ENCODE assay signal across 8 cellular contexts in the genomic region with DNA sequence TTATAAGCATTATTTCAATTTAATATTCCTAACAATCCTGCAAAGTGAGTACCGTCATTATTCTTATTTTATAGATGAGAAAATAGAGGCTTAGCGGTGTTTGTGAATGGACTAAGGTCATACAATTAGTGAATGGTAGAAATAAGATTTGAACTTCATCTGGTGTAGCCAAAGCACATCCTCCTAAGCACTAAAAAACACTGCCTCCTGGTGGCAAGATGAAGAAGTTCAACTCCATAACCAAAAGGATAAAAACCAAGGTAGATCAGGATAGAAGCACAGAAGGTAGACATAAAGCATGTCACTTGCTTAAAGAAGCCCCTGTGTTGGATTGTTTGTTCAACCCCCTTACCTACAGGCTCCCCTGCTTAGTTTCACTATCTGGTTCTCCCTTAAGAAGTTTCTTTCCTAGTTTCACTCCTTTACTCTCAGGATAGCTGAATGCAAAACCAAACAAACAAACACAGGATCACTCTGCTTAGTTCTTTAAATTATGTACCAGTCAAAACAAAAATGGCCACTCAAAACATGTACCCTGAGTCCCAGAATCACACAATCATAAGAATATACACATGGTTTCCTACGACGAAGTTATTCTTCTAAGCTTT. TPM values are rescaled to one million over a fixed set of nuclear protein-coding genes. Genes with fewer than 3 reads are reported as not detected.
DNase-seq lines count a peak whose midpoint lies in the region; ATAC-seq, FAIRE-seq and TF ChIP-seq lines count a peak whose summit lies in the region.

No MANE protein-coding gene starts in this region.

- H3K9me3 ChIP-seq in SU-DHL-6 (ENCODE audit: insufficient read depth, low read length) = no peaks in the 10 kb centered on the region

- no peaks in the 10 kb centered on the region for H3K27me3 ChIP-seq in SU-DHL-6 (ENCODE audit: low read length)

- H3K9me2 ChIP-seq in SU-DHL-6 (replicated peaks; ENCODE audit: insufficient read depth, low read length) = no peaks in the 10 kb centered on the region

- no peak for FAIRE-seq in D721Med (lab: Jason Lieb, UNC)

- H3K9ac ChIP-seq in SU-DHL-6 (ENCODE audit: low read length) = no peak overlapping the region

- H3K36me3 ChIP-seq in SU-DHL-6 (ENCODE audit: low read length) = no peaks in the 10 kb centered on the region

- H3K4me2 ChIP-seq in SU-DHL-6 (ENCODE audit: low read depth, low read length, poor library complexity, severe bottlenecking) = no peak overlapping the region

- no peaks in the 10 kb centered on the region for H4K20me1 ChIP-seq in SU-DHL-6 (ENCODE audit: low read depth, low read length)

- H3F3A ChIP-seq in SU-DHL-6 (ENCODE audit: insufficient read depth) = no peaks in the 10 kb centered on the region

- peak; percentile 49 for TF ChIP-seq CTCF in D721Med (IDR thresholded peaks at IDR 0.05; ENCODE audit: insufficient read depth, missing control alignments)
- peak; percentile 65 for TF ChIP-seq CTCF in SU-DHL-6 (IDR thresholded peaks at IDR 0.05; ENCODE audit: insufficient read depth, low read length, poor library complexity, severe bottlenecking)

- intact Hi-C loops in cardiac septum (cut with DNase I) = no loop called here

- no peak overlapping the region for H2AFZ ChIP-seq in SU-DHL-6 (ENCODE audit: low read depth, low read length, severe bottlenecking)

- H3K27ac ChIP-seq in SU-DHL-6 (ENCODE audit: low read depth, low read length) = no peak overlapping the region

- H3K4me3 ChIP-seq in SU-DHL-6 (ENCODE audit: insufficient read depth, low read length, poor library complexity, severe bottlenecking) = no peak overlapping the region

- DNase-seq in D721Med (ENCODE audit: insufficient read length, low spot score) = no peak
- DNase-seq in kidney tubule cell (ENCODE audit: low spot score) = peak; percentile 14
- no peak for DNase-seq in islet precursor cell
- DNase-seq in cardiac septum (ENCODE audit: low spot score) = no peak

- H3K79me2 ChIP-seq in SU-DHL-6 (ENCODE audit: insufficient read depth, low read length) = no peaks in the 10 kb centered on the region

- ATAC-seq in GM21529 (IDR thresholded peaks at IDR 0.05; ENCODE audit: unreplicated experiment) (peak; percentile 71), HG03521 (IDR thresholded peaks at IDR 0.05; ENCODE audit: unreplicated experiment) (no peak), GM18519 (IDR thresholded peaks at IDR 0.05; ENCODE audit: low FRiP score, unreplicated experiment) (no peak)

RNA-seq across cellular contexts. Expression of a gene that starts 12.7 kb away (rescaled TPM):
- 0.35 TPM for total RNA-seq in cardiac septum
